1 cellular context compared by ENCODE assay signal in genomic region chr13:41232715-41233114, GRCh38.
TF ChIP-seq lines count a peak whose summit lies in the region.

No MANE protein-coding gene starts in this region.

TF ChIP-seq in IMR-90, 13 proteins besides CTCF, POLR2A, EP300 and RAD21 (continued from another document):
- TF ChIP-seq USF2 (IDR thresholded peaks at IDR 0.05; ENCODE audit: low read depth, low read length), result no peak
- TF ChIP-seq SMC3 (IDR thresholded peaks at IDR 0.05; ENCODE audit: low read depth, low read length), result no peak
- no peak for TF ChIP-seq CEBPB (IDR thresholded peaks at IDR 0.05; ENCODE audit: low read depth, low read length)
- TF ChIP-seq NFE2L2 (IDR thresholded peaks at IDR 0.05; ENCODE audit: low read depth, low read length), result no peak
- no peak for TF ChIP-seq MAFK (IDR thresholded peaks at IDR 0.05; ENCODE audit: low read depth, low read length)
- no peak for TF ChIP-seq CHD1 (IDR thresholded peaks at IDR 0.05; ENCODE audit: low read depth, low read length)
- TF ChIP-seq RFX5 (IDR thresholded peaks at IDR 0.05; ENCODE audit: low read depth, low read length), result no peak
- no peak for TF ChIP-seq FOS (IDR thresholded peaks at IDR 0.05; ENCODE audit: low read depth, low read length)
- TF ChIP-seq BHLHE40 (IDR thresholded peaks at IDR 0.05; ENCODE audit: low read depth, low read length), result no peak
TF ChIP-seq in IMR-90: peak in this region for 0.
